In genomic region chr9:124210697-124211096, GRCh38 we compare ENCODE assay signal across 8 cellular contexts. TPM values are rescaled to one million over a fixed set of nuclear protein-coding genes. Genes with fewer than 3 reads are reported as not detected.
DNase-seq lines count a peak whose midpoint lies in the region; ATAC-seq and TF ChIP-seq lines count a peak whose summit lies in the region.

No MANE protein-coding gene starts in this region.

- no peak for DNase-seq in activated T-helper 2 cell treated with anti-CD3 and anti-CD28 coated beads, Interferon-gamma antibody, Interleukin-2, Interleukin-4, amounts not matched to agents 10 μg/mL and 5 μg/mL and 100 μg/mL, durations not matched to agents 14 hours and 24 hours and 36 hours (ENCODE audit: low spot score)
- DNase-seq in left ventricle myocardium inferior (no peak), sciatic nerve (ENCODE audit: low spot score) (no peak), T-helper 9 cell (no peak)

- no peaks in the 10 kb centered on the region for H3K79me2 ChIP-seq in DOHH2 (ENCODE audit: control insufficient read depth, low read length)

- peaks cover 17% of the 10 kb centered on the region; the same call in 1 of the 2 replicates for H3F3A ChIP-seq in DOHH2 (ENCODE audit: control insufficient read depth, insufficient read depth)

- H3K27me3 Mint-ChIP-seq in activated T-helper 2 cell treated with anti-CD3 and anti-CD28 coated beads, Interferon-gamma antibody, Interleukin-2, Interleukin-4, amounts not matched to agents 10 μg/mL and 5 μg/mL and 100 μg/mL, durations not matched to agents 14 hours and 24 hours and 36 hours (ENCODE audit: low read depth), result no peaks in the 10 kb centered on the region

- no peaks in the 10 kb centered on the region for H3K9me3 ChIP-seq in DOHH2 (ENCODE audit: control insufficient read depth, insufficient read depth, low read length)
- no peaks in the 10 kb centered on the region for H3K9me3 ChIP-seq in left ventricle myocardium inferior (replicated peaks)

- peak overlapping the region; percentile 32 for H3K4me2 ChIP-seq in DOHH2 (ENCODE audit: low read length)

- H3K4me3 Mint-ChIP-seq in activated T-helper 2 cell treated with anti-CD3 and anti-CD28 coated beads, Interferon-gamma antibody, Interleukin-2, Interleukin-4, amounts not matched to agents 10 μg/mL and 5 μg/mL and 100 μg/mL, durations not matched to agents 14 hours and 24 hours and 36 hours (ENCODE audit: low read depth), result no peak overlapping the region

- no peaks in the 10 kb centered on the region for H3K36me3 ChIP-seq in DOHH2 (ENCODE audit: control insufficient read depth, low read length)
- no peaks in the 10 kb centered on the region for H3K36me3 ChIP-seq in left ventricle myocardium inferior

- 0 out of 2 replicates have a peak, but pooled peaks cover 4% of the 10 kb centered on the region for H4K20me1 ChIP-seq in DOHH2 (ENCODE audit: control insufficient read depth, insufficient read depth, low read depth, low read length)

- no peak overlapping the region for H3K27ac ChIP-seq in DOHH2 (ENCODE audit: low read depth, low read length)
- no peak overlapping the region for H3K27ac ChIP-seq in left ventricle myocardium inferior (replicated peaks)

- H3K36me3 Mint-ChIP-seq in activated T-helper 2 cell treated with anti-CD3 and anti-CD28 coated beads, Interferon-gamma antibody, Interleukin-2, Interleukin-4, amounts not matched to agents 10 μg/mL and 5 μg/mL and 100 μg/mL, durations not matched to agents 14 hours and 24 hours and 36 hours (ENCODE audit: low read depth), result peaks cover 19% of the 10 kb centered on the region

- intact Hi-C loops in activated T-helper 2 cell treated with anti-CD3 and anti-CD28 coated beads, Interferon-gamma antibody, Interleukin-2, Interleukin-4, amounts not matched to agents 10 μg/mL and 5 μg/mL and 100 μg/mL, durations not matched to agents 14 hours and 24 hours and 36 hours (cut with micrococcal nuclease), result loop anchor here (1.0 to 10.0 kb wide), 2 partner anchors 8 to 184 kb away; no protein-coding TSS in a partner anchor
- intact Hi-C loops in left ventricle myocardium inferior (cut with micrococcal nuclease), result no loop called here
- intact Hi-C loops in sciatic nerve (cut with DNase I), result no loop called here

- no peak for TF ChIP-seq CTCF in DOHH2 (IDR thresholded peaks at IDR 0.05; ENCODE audit: low read depth, low read length, poor library complexity, severe bottlenecking)
- no peak for TF ChIP-seq CTCF in left ventricle myocardium inferior (IDR thresholded peaks at IDR 0.05; ENCODE audit: borderline replicate concordance)

- H3K9me3 Mint-ChIP-seq in activated T-helper 2 cell treated with anti-CD3 and anti-CD28 coated beads, Interferon-gamma antibody, Interleukin-2, Interleukin-4, amounts not matched to agents 10 μg/mL and 5 μg/mL and 100 μg/mL, durations not matched to agents 14 hours and 24 hours and 36 hours, result peaks cover 3% of the 10 kb centered on the region

- H3K4me1 Mint-ChIP-seq in activated T-helper 2 cell treated with anti-CD3 and anti-CD28 coated beads, Interferon-gamma antibody, Interleukin-2, Interleukin-4, amounts not matched to agents 10 μg/mL and 5 μg/mL and 100 μg/mL, durations not matched to agents 14 hours and 24 hours and 36 hours (ENCODE audit: low read depth), result peaks cover 78% of the 10 kb centered on the region

- peaks cover 91% of the 10 kb centered on the region for H3K4me1 ChIP-seq in DOHH2 (ENCODE audit: control insufficient read depth, low read length)
- H3K4me1 ChIP-seq in left ventricle myocardium inferior, result peaks cover 23% of the 10 kb centered on the region

- peaks cover 6% of the 10 kb centered on the region for H3K27me3 ChIP-seq in DOHH2 (ENCODE audit: control insufficient read depth, low read length)
- H3K27me3 ChIP-seq in left ventricle myocardium inferior (ENCODE audit: low read depth), result peaks cover 5% of the 10 kb centered on the region

- H3K27ac Mint-ChIP-seq in activated T-helper 2 cell treated with anti-CD3 and anti-CD28 coated beads, Interferon-gamma antibody, Interleukin-2, Interleukin-4, amounts not matched to agents 10 μg/mL and 5 μg/mL and 100 μg/mL, durations not matched to agents 14 hours and 24 hours and 36 hours, result peak overlapping the region; percentile 68

- ATAC-seq in GM18873 (IDR thresholded peaks at IDR 0.05; ENCODE audit: low FRiP score, unreplicated experiment) (peak; percentile 54), HG03108 (IDR thresholded peaks at IDR 0.05; ENCODE audit: unreplicated experiment) (peak; percentile 53), GM21515 (IDR thresholded peaks at IDR 0.05; ENCODE audit: unreplicated experiment) (no peak), sciatic nerve (no peak)

- no peaks in the 10 kb centered on the region for H3K9me2 ChIP-seq in DOHH2 (replicated peaks; ENCODE audit: control insufficient read depth, low read length)

- H3K4me3 ChIP-seq in DOHH2 (ENCODE audit: low read length), result 0 out of 2 replicates have a peak overlapping the region, but pooled peaks have one; percentile 12
- no peak overlapping the region for H3K4me3 ChIP-seq in left ventricle myocardium inferior

RNA-seq across cellular contexts. Expression of gene NEK6, which starts 47.1 kb away (rescaled TPM):
- 44.6 and 47.7 TPM in 2 replicates for total RNA-seq in activated T-helper 2 cell treated with anti-CD3 and anti-CD28 coated beads, Interferon-gamma antibody, Interleukin-2, Interleukin-4, amounts not matched to agents 10 μg/mL and 5 μg/mL and 100 μg/mL, durations not matched to agents 14 hours and 24 hours and 36 hours
- total RNA-seq in left ventricle myocardium inferior (8.7 TPM), sciatic nerve (103 TPM)

Comparison
In these comparisons a context has a peak if more than half of its experiments do, and no peak if none do; other contexts are left out.
1. ATAC-seq: peak in GM18873 (single experiment) and HG03108 (single experiment); none in GM21515 (single experiment) and sciatic nerve (single experiment).